1 cellular context compared by ENCODE assay signal in the genomic region with DNA sequence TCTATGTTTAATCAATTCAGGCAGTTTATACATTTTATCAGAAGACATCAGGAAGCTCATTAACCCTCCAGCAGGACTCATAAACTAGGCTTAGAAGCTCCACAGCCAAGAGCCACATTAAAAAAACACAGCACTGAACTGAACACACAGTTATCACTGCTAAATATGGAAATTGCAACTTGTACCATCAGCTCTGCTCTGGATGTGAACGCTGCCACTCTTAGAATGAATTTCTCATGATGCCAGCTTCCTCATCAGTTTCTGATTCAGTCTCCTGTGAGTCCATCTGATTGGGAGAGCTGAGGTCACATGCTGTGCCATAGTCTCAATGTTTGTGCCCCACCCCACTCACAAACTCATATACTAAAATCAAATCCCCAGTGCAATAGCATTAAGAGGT.
TF ChIP-seq lines count a peak whose summit lies in the region.

No MANE protein-coding gene starts in this region.

TF ChIP-seq in H1, 55 proteins besides CTCF, POLR2A, EP300 and RAD21:
- TF ChIP-seq HDAC2 (IDR thresholded peaks at IDR 0.05; ENCODE audit: borderline replicate concordance in 1 of 2, low read depth in 2 of 2, low read length in 2 of 2) (no peak), CEBPB (IDR thresholded peaks at IDR 0.05; ENCODE audit: low read depth, low read length) (no peak), RFX5 (IDR thresholded peaks at IDR 0.05; ENCODE audit: borderline replicate concordance, low read depth, low read length) (no peak), EZH2 (IDR thresholded peaks at IDR 0.05; ENCODE audit: low read depth, low read length, severe bottlenecking) (no peak), MAFK (IDR thresholded peaks at IDR 0.05; ENCODE audit: low read depth, low read length) (no peak)
